Comparison of ENCODE assay signal across 10 cellular contexts in genomic region chr21:45556645-45557601, GRCh38. TPM values are rescaled to one million over a fixed set of nuclear protein-coding genes. Genes with fewer than 3 reads are reported as not detected.
DNase-seq lines count a peak whose midpoint lies in the region; ATAC-seq, FAIRE-seq and TF ChIP-seq lines count a peak whose summit lies in the region.
"Had no signal": no experiment of that assay in that cellular context is flagged by ENCODE, and none has a peak within 500 bp of the region (broad histone marks: within the 10 kb centered on the region; RNA-seq: fewer than 3 reads in every experiment).

No MANE protein-coding gene starts in this region.

- H3K4me3 Mint-ChIP-seq in GM23338 (peak overlapping the region; percentile 30; the same call in 1 of the 3 replicates), WTC11 (no peak overlapping the region)

- H3K27me3 Mint-ChIP-seq in GM23338 (ENCODE audit: insufficient read depth, low read depth, poor library complexity) (peaks cover 6% of the 10 kb centered on the region), WTC11 (ENCODE audit: low read depth) (peaks cover 6% of the 10 kb centered on the region)

- no peak for TF ChIP-seq CTCF in A549 (IDR thresholded peaks at IDR 0.05)
- TF ChIP-seq CTCF in GM23338 (conservative IDR thresholded peaks at IDR 0.05; ENCODE audit: low read depth in 2 of 2), result no peak
- no peak for TF ChIP-seq CTCF in WTC11 (IDR thresholded peaks at IDR 0.05)
- TF ChIP-seq CTCF in lower lobe of right lung (IDR thresholded peaks at IDR 0.05), result no peak

- TF ChIP-seq RAD21 in A549 (conservative IDR thresholded peaks at IDR 0.05 in 1 of 2, IDR thresholded peaks at IDR 0.05 in 1 of 2), result no peak

- no peak for TF ChIP-seq POLR2A in A549 (IDR thresholded peaks at IDR 0.05; ENCODE audit: low read length)

- H3K4me1 ChIP-seq in A549, result peaks cover 6% of the 10 kb centered on the region
- H3K4me1 ChIP-seq in GM23338 (ENCODE audit: insufficient read depth), result peaks cover under 1% of the 10 kb centered on the region; the same call in 1 of the 2 replicates
- H3K4me1 ChIP-seq in lower lobe of right lung, result peaks cover 8% of the 10 kb centered on the region

- no peaks in the 10 kb centered on the region for H4K20me1 ChIP-seq in GM23338 (replicated peaks; ENCODE audit: insufficient read depth)

- H3K4me2 ChIP-seq in A549, result peak overlapping the region; percentile 79
- H3K4me2 ChIP-seq in GM23338, result no peak overlapping the region

- peaks cover 20% of the 10 kb centered on the region for H3K4me1 Mint-ChIP-seq in GM23338
- peaks cover 19% of the 10 kb centered on the region for H3K4me1 Mint-ChIP-seq in WTC11

- no peaks in the 10 kb centered on the region for H3K36me3 Mint-ChIP-seq in GM23338 (ENCODE audit: low read depth)
- no peaks in the 10 kb centered on the region for H3K36me3 Mint-ChIP-seq in WTC11

- 89% methylated on average over 24 of the region's 33 CpGs for WGBS in A549 (ENCODE audit: missing lambda C conversion rate)

- POLR2A ChIA-PET in A549 (lab: Yijun Ruan, JAX), result interaction anchor here (0.7 to 1.6 kb wide), 5 partner anchors 14 to 263 kb away, joined by 3 to 9 read pairs (median 3); no protein-coding TSS in a partner anchor
- POLR2A ChIA-PET in WTC11 (lab: Charles Lee), result interaction anchor here (0.7 to 1.3 kb wide), 2 partner anchors 33 to 762 kb away, joined by 3 read pairs; no protein-coding TSS in a partner anchor

- H3F3A ChIP-seq in GM23338 (replicated peaks; ENCODE audit: low read depth), result 0 out of 2 replicates have a peak, but pooled peaks cover 2% of the 10 kb centered on the region

- H3K9me3 Mint-ChIP-seq in GM23338 (peaks cover 4% of the 10 kb centered on the region; the same call in 1 of the 3 replicates), WTC11 (no peaks in the 10 kb centered on the region)
- H3K9me3 Mint-ChIP-seq: neural crest cell had no signal

- CTCF ChIA-PET in A549 (lab: Yijun Ruan, JAX), result interaction anchor here (0.7 to 6.6 kb wide), 40 partner anchors 8 to 366 kb away, joined by 3 to 53 read pairs (median 4); partner anchors contain the start of gene POFUT2
- CTCF ChIA-PET in WTC11 (lab: Charles Lee), result interaction anchor here (0.5 to 2.2 kb wide), 31 partner anchors 12 to 422 kb away, joined by 3 to 43 read pairs (median 6); partner anchors contain the start of genes POFUT2 and SLC19A1

- no peaks in the 10 kb centered on the region for H3K27me3 ChIP-seq in GM23338 (ENCODE audit: insufficient read depth)
- H3K27me3 ChIP-seq in lower lobe of right lung (ENCODE audit: low read depth), result no peaks in the 10 kb centered on the region

- intact Hi-C loops in lower lobe of right lung (cut with DNase I), result no loop called here

- H3K27ac ChIP-seq in A549, result no peak overlapping the region
- H3K27ac ChIP-seq in GM23338 (ENCODE audit: low read depth), result no peak overlapping the region
- no peak overlapping the region for H3K27ac ChIP-seq in lower lobe of right lung

- DNase-seq in A549 (ENCODE audit: low read depth in 1 of 2, low spot score in 1 of 2) (no peak), GM23338 (ENCODE audit: low spot score) (no peak), WTC11 (ENCODE audit: low spot score) (no peak), lower lobe of right lung (peak; percentile 51), UCSD-AML1 (lab: John Stamatoyannopoulos, UW; ENCODE audit: unreplicated experiment) (no peak), NCI-H748 (lab: John Stamatoyannopoulos, UW; ENCODE audit: unreplicated experiment) (no peak), NOMO-1 treated with DMSO at 0.1 percent for 48 hours (lab: John Stamatoyannopoulos, UW; ENCODE audit: unreplicated experiment) (no peak)

- no peaks in the 10 kb centered on the region for H3K79me2 ChIP-seq in GM23338 (replicated peaks; ENCODE audit: insufficient read depth)

- H3K27ac Mint-ChIP-seq in GM23338 (no peak overlapping the region), WTC11 (no peak overlapping the region)

- FAIRE-seq in A549 (lab: Jason Lieb, UNC), result no peak

- no peaks in the 10 kb centered on the region for H3K9me2 ChIP-seq in GM23338 (ENCODE audit: insufficient read depth)

- no peak overlapping the region for H2AFZ ChIP-seq in GM23338

- no peak overlapping the region for H3K4me3 ChIP-seq in A549
- H3K4me3 ChIP-seq in GM23338, result no peak overlapping the region
- no peak overlapping the region for H3K4me3 ChIP-seq in lower lobe of right lung

- no peak for ATAC-seq in A549
- no peak for ATAC-seq in GM23338
- ATAC-seq in WTC11, result no peak
- peak; percentile 2 to 20 for ATAC-seq in lower lobe of right lung
- ATAC-seq in GM18907 (IDR thresholded peaks at IDR 0.05; ENCODE audit: unreplicated experiment), result no peak

- H3K9me3 ChIP-seq in A549 (no peaks in the 10 kb centered on the region), lower lobe of right lung (no peaks in the 10 kb centered on the region)
- H3K9me3 ChIP-seq: stomach had no signal

- no peak for TF ChIP-seq EP300 in A549 (IDR thresholded peaks at IDR 0.05)

- H3K36me3 ChIP-seq in GM23338 (ENCODE audit: insufficient read depth) (no peaks in the 10 kb centered on the region), lower lobe of right lung (no peaks in the 10 kb centered on the region)
- H3K36me3 ChIP-seq: stomach had no signal

TF ChIP-seq in A549, 52 proteins besides CTCF, POLR2A, EP300 and RAD21 (continues in another document):
- no peak for TF ChIP-seq SREBF2 (IDR thresholded peaks at IDR 0.05)

TF ChIP-seq in GM23338, 12 proteins besides CTCF, POLR2A, EP300 and RAD21 (continues in another document):
- TF ChIP-seq ZNF331 (CRISPR knock-in tag; IDR thresholded peaks at IDR 0.05; ENCODE audit: low read depth) (no peak), ZNF114 (CRISPR knock-in tag; IDR thresholded peaks at IDR 0.05) (no peak), STAT1 (IDR thresholded peaks at IDR 0.05; ENCODE audit: unreplicated experiment) (no peak), REST (IDR thresholded peaks at IDR 0.05; ENCODE audit: unreplicated experiment) (no peak), EZH2phosphoT487 (IDR thresholded peaks at IDR 0.05; ENCODE audit: unreplicated experiment) (no peak)

TF ChIP-seq in WTC11, 78 proteins besides CTCF, POLR2A, EP300 and RAD21:
- TF ChIP-seq E2F1 (CRISPR knock-in tag; IDR thresholded peaks at IDR 0.05) (no peak), HMGA2 (CRISPR knock-in tag; IDR thresholded peaks at IDR 0.05) (0 out of 2 replicates have a peak, but pooled peaks have one; percentile 2), TCF7 (CRISPR knock-in tag; IDR thresholded peaks at IDR 0.05; ENCODE audit: low read depth) (no peak)

RNA-seq across cellular contexts. Expression of gene SLC19A1, which starts 14.7 kb away (rescaled TPM):
- polyA plus RNA-seq in A549 (2011; rRNA removed) (9.8 and 11.0 TPM in 2 replicates), A549 (2017; fragmentation: RNase III; extraction: RNeasy Plus Mini Kit Qiagen cat#74134 plus additional on column Dnase treatment) (13.8 to 14.0 TPM (median 14.0 TPM) in 3 replicates), GM23338 (2016; fragmentation: Nextera tagmentation; extraction: Ambion mirVana) (31.2 and 37.4 TPM in 2 replicates)
- 26.6 and 40.5 TPM in 2 replicates for polyA plus RNA-seq in A549 (2012; cell fraction: cytosol; rRNA removed)
- polyA plus RNA-seq in A549 (2012; cell fraction: nucleus; rRNA removed), result 78.9 and 138 TPM in 2 replicates
- 8.2 and 11.1 TPM in 2 replicates for polyA minus RNA-seq in A549 (2011; rRNA and poly(A)+ RNA removed)
- 25.9 and 33.0 TPM in 2 replicates for total RNA-seq in GM23338 (2014; rRNA removed; shearing (Covaris generic))
- total RNA-seq in WTC11 (2021) (27.7 to 29.8 TPM (median 28.3 TPM) in 3 replicates), lower lobe of right lung (50.7 TPM)

Comparison
In these comparisons a context has a peak if more than half of its experiments do, and no peak if none do; other contexts are left out.
1. ATAC-seq: peak in lower lobe of right lung (2 of 2); none in A549 (0 of 2), GM23338 (single experiment), WTC11 (single experiment) and GM18907 (single experiment).